In the genomic region with DNA sequence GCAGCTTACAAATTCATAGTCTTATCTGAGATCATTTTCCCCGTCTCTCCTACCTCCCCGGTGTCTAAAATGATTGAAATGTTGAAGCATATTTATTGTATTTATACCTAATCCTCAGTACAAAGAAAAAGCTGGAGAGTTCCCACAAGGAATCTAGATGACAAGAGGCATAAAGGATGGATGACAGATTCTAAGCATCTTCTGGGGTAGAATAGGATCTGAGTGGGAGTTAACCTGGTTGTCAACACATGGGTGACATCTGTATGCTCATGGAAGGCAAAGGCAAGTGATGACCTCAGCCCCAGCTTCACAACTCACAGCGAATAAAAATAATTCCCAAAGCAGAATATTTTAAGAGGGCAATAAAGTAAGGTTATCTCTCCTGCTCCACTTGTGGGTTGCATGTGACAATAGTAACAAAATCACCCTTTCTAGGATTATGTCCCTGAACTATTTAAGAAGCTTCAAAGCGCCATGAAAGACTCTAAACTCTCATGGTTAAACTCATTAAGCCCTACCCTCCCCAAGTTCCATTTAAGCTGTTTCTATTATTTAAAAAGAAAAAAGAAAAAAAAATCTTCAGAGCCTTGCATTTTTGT, we compare ENCODE assay signal across 19 cellular contexts. TPM values are rescaled to one million over a fixed set of nuclear protein-coding genes. Genes with fewer than 3 reads are reported as not detected.
DNase-seq lines count a peak whose midpoint lies in the region; ATAC-seq and TF ChIP-seq lines count a peak whose summit lies in the region.
"Had no signal": no experiment of that assay in that cellular context is flagged by ENCODE, and none has a peak within 500 bp of the region (broad histone marks: within the 10 kb centered on the region; RNA-seq: fewer than 3 reads in every experiment).

No MANE protein-coding gene starts in this region.

- H3K4me1 Mint-ChIP-seq in glutamatergic neuron (ENCODE audit: low read depth, unreplicated experiment) = peaks cover 1% of the 10 kb centered on the region
- H3K4me1 Mint-ChIP-seq in neural progenitor cell = peaks cover 12% of the 10 kb centered on the region
- no peaks in the 10 kb centered on the region for H3K4me1 Mint-ChIP-seq in activated T-cell treated with anti-CD3 and anti-CD28 coated beads, Interleukin-2, amount 50 U/mL, for 4 hours (ENCODE audit: low read depth)
- H3K4me1 Mint-ChIP-seq: CD8-positive, alpha-beta memory T cell had no signal

- no peak overlapping the region for H2AFZ ChIP-seq in neural progenitor cell (replicated peaks)

- H3K4me3 ChIP-seq in neural progenitor cell = no peak overlapping the region
- H3K4me3 ChIP-seq: BLaER1 had no signal

- H3K4me2 ChIP-seq in neural progenitor cell = peak overlapping the region; percentile 8
- H3K4me2 ChIP-seq: BLaER1 had no signal

- H4K20me1 ChIP-seq in neural progenitor cell (ENCODE audit: low read depth) = no peaks in the 10 kb centered on the region
- H4K20me1 ChIP-seq: BLaER1 had no signal

- H3K9me3 Mint-ChIP-seq in glutamatergic neuron (ENCODE audit: unreplicated experiment) (peaks cover 5% of the 10 kb centered on the region), neural progenitor cell (no peaks in the 10 kb centered on the region)
- no peaks in the 10 kb centered on the region for H3K9me3 Mint-ChIP-seq in activated T-cell treated with anti-CD3 and anti-CD28 coated beads, Interleukin-2, amount 50 U/mL, for 4 hours
- H3K9me3 Mint-ChIP-seq: CD4-positive, CD25-positive, alpha-beta regulatory T cell had no signal

- H3F3A ChIP-seq in neural progenitor cell (ENCODE audit: low read depth) = no peaks in the 10 kb centered on the region

- H3K36me3 Mint-ChIP-seq in glutamatergic neuron (ENCODE audit: unreplicated experiment) (peaks cover 8% of the 10 kb centered on the region), neural progenitor cell (no peaks in the 10 kb centered on the region)
- H3K36me3 Mint-ChIP-seq in activated T-cell treated with anti-CD3 and anti-CD28 coated beads, Interleukin-2, amount 50 U/mL, for 4 hours (ENCODE audit: insufficient read depth) = peaks cover 7% of the 10 kb centered on the region
- H3K36me3 Mint-ChIP-seq: CD14-positive monocyte; CD4-positive, alpha-beta memory T cell; CD8-positive, alpha-beta memory T cell had no signal

- peaks cover 11% of the 10 kb centered on the region for H3K4me1 ChIP-seq in neural progenitor cell
- H3K4me1 ChIP-seq: BE2C, BLaER1 had no signal

- no peak for ATAC-seq in GM21528 (IDR thresholded peaks at IDR 0.05; ENCODE audit: low FRiP score, unreplicated experiment)
- no peak for ATAC-seq in activated T-cell treated with anti-CD3 and anti-CD28 coated beads, Interleukin-2, amount 50 U/mL, for 4 hours

- no peaks in the 10 kb centered on the region for H3K27me3 ChIP-seq in neural progenitor cell
- H3K27me3 ChIP-seq: BE2C, BLaER1 had no signal

- no peak overlapping the region for H3K9ac ChIP-seq in neural progenitor cell
- H3K9ac ChIP-seq: BLaER1 had no signal

- H3K27me3 Mint-ChIP-seq in glutamatergic neuron (ENCODE audit: unreplicated experiment) = peaks cover 2% of the 10 kb centered on the region
- H3K27me3 Mint-ChIP-seq in neural progenitor cell (ENCODE audit: insufficient read depth, low read depth) = peaks cover 2% of the 10 kb centered on the region
- H3K27me3 Mint-ChIP-seq in activated T-cell treated with anti-CD3 and anti-CD28 coated beads, Interleukin-2, amount 50 U/mL, for 4 hours (ENCODE audit: low read depth) = no peaks in the 10 kb centered on the region
- H3K27me3 Mint-ChIP-seq: CD4-positive, CD25-positive, alpha-beta regulatory T cell had no signal

- H3K27ac Mint-ChIP-seq in glutamatergic neuron (ENCODE audit: unreplicated experiment) (peak overlapping the region; percentile 26), neural progenitor cell (no peak overlapping the region)
- H3K27ac Mint-ChIP-seq: CD14-positive monocyte; CD4-positive, alpha-beta memory T cell; CD4-positive, CD25-positive, alpha-beta regulatory T cell; CD8-positive, alpha-beta memory T cell had no signal

- no peaks in the 10 kb centered on the region for H3K36me3 ChIP-seq in neural progenitor cell
- H3K36me3 ChIP-seq: BE2C, BLaER1 had no signal

- no peaks in the 10 kb centered on the region for H3K9me3 ChIP-seq in neural progenitor cell (ENCODE audit: low read depth)
- H3K9me3 ChIP-seq: BE2C, BLaER1 had no signal

- no peak for TF ChIP-seq CTCF in glutamatergic neuron (IDR thresholded peaks at IDR 0.05; ENCODE audit: partially characterized antibody, unreplicated experiment)
- TF ChIP-seq CTCF in neural progenitor cell (IDR thresholded peaks at IDR 0.05) = no peak

- DNase-seq in glutamatergic neuron (no peak), neural progenitor cell (ENCODE audit: low spot score) (no peak), DMS53 (lab: John Stamatoyannopoulos, UW) (no peak)
- no peak for DNase-seq in activated T-cell treated with anti-CD3 and anti-CD28 coated beads, Interleukin-2, amount 50 U/mL, for 4 hours
- DNase-seq: 8988T; ACHN; BE2C; C1 segment of cervical spinal cord; CD4-positive, alpha-beta memory T cell; CD4-positive, CD25-positive, alpha-beta regulatory T cell; CD8-positive, alpha-beta memory T cell; COR-L47; DMS 273 treated with DMSO at 0.1 percent for 48 hours; DMS153; DMS79 treated with DMSO at 0.1 percent for 48 hours; GF-D8 had no signal

- no peaks in the 10 kb centered on the region for H3K79me2 ChIP-seq in neural progenitor cell (ENCODE audit: low read depth)

- H3K4me3 Mint-ChIP-seq in glutamatergic neuron (ENCODE audit: unreplicated experiment) (no peak overlapping the region), neural progenitor cell (no peak overlapping the region)
- H3K4me3 Mint-ChIP-seq in activated T-cell treated with anti-CD3 and anti-CD28 coated beads, Interleukin-2, amount 50 U/mL, for 4 hours = no peak overlapping the region
- H3K4me3 Mint-ChIP-seq: CD14-positive monocyte; CD4-positive, alpha-beta memory T cell; CD4-positive, CD25-positive, alpha-beta regulatory T cell; CD8-positive, alpha-beta memory T cell had no signal

- no peak overlapping the region for H3K27ac ChIP-seq in neural progenitor cell
- H3K27ac ChIP-seq: BLaER1 had no signal

RNA-seq across cellular contexts. Expression of gene SGPP2, which starts 32.2 kb away (rescaled TPM):
- total RNA-seq in glutamatergic neuron (ENCODE audit: unreplicated experiment) (2.1 TPM), neural progenitor cell (ENCODE audit: low replicate concordance) (0.11 and 0.34 TPM in 2 replicates)
- total RNA-seq in activated T-cell treated with anti-CD3 and anti-CD28 coated beads, Interleukin-2, amount 50 U/mL, for 4 hours = 10 to 100 TPM in 1 of 3 donors, 1 to 10 TPM in 2; 7.2 to 13.2 (median 7.4) TPM
